Comparison of ENCODE assay signal across 9 cellular contexts in genomic region chr3:100041328-100041749, GRCh38.
DNase-seq lines count a peak whose midpoint lies in the region; ATAC-seq and TF ChIP-seq lines count a peak whose summit lies in the region.
"Had no signal": no experiment of that assay in that cellular context is flagged by ENCODE, and none has a peak within 500 bp of the region (broad histone marks: within the 10 kb centered on the region; RNA-seq: fewer than 3 reads in every experiment).

No MANE protein-coding gene starts in this region.

- intact Hi-C loops in left lung (cut with DNase I) (no loop called here), transverse colon (cut with DNase I; ENCODE audit: low total_unique reads) (no loop called here)

- in situ Hi-C loops in transverse colon (cut with MboI; ENCODE audit: low pct_ligation_motif_present in 1 of 4, low pct_unique_long_range_greater_than_20kb in 1 of 4, low sequenced_read_pairs in 3 of 4) = no loop called here

- TF ChIP-seq CTCF in chondrocyte (IDR thresholded peaks at IDR 0.05) (no peak), left lung (IDR thresholded peaks at IDR 0.05) (no peak), transverse colon (IDR thresholded peaks at IDR 0.05) (no peak)

- WGBS in transverse colon (ENCODE audit: low coverage in 1 of 2), 2 donors = 20 to 29% methylated on average over 1 of the region's 1 CpG

- peaks cover 72% of the 10 kb centered on the region for H3K4me1 Mint-ChIP-seq in chondrocyte (ENCODE audit: low read depth)

- H3K36me3 Mint-ChIP-seq in chondrocyte (ENCODE audit: low read depth) = no peaks in the 10 kb centered on the region

- H3K27ac Mint-ChIP-seq in chondrocyte (ENCODE audit: unreplicated experiment) = peak overlapping the region; percentile 84
- H3K27ac Mint-ChIP-seq: T-helper 1 cell treated with Interleukin-12 subunit alpha and Interleukin-12 subunit beta and Interleukin-4 antibody, amounts not matched to agents 30 μg/mL and 1 μg/mL, for 36 hours had no signal

- ATAC-seq in left lung = peak; percentile 58

- H3K27ac ChIP-seq in left lung (peak overlapping the region; percentile 57 to 89), transverse colon (peak overlapping the region; percentile 78 to 89 (median 82))

- peaks cover 35 to 48% of the 10 kb centered on the region in 2 donors for H3K4me1 ChIP-seq in left lung
- peaks cover 25 to 61% (median 39%) of the 10 kb centered on the region in 4 donors for H3K4me1 ChIP-seq in transverse colon

- H3K4me3 Mint-ChIP-seq in chondrocyte (ENCODE audit: unreplicated experiment) = no peak overlapping the region
- H3K4me3 Mint-ChIP-seq: T-helper 1 cell treated with Interleukin-12 subunit alpha and Interleukin-12 subunit beta and Interleukin-4 antibody, amounts not matched to agents 30 μg/mL and 1 μg/mL, for 36 hours had no signal

- H3K27me3 Mint-ChIP-seq in chondrocyte (ENCODE audit: low read depth) = no peaks in the 10 kb centered on the region

- H3K4me3 ChIP-seq in left lung (no peak overlapping the region), transverse colon (no peak overlapping the region), H7 (ENCODE audit: insufficient read depth, low read depth, low read length) (no peak overlapping the region)

- no peak for TF ChIP-seq POLR2A in transverse colon (IDR thresholded peaks at IDR 0.05)

- DNase-seq in LHCN-M2 (ENCODE audit: low read depth) = peak; percentile 87
- no peak for DNase-seq in chondrocyte (ENCODE audit: low spot score)
- DNase-seq in left lung = no peak
- DNase-seq in transverse colon = no peak
- no peak for DNase-seq in H7
- DNase-seq in inferior parietal cortex (ENCODE audit: extremely low spot score) = no peak
- DNase-seq in stimulated activated naive CD4-positive, alpha-beta T cell (lab: John Stamatoyannopoulos, UW) = no peak
- DNase-seq in cortex of kidney (lab: John Stamatoyannopoulos, UW) = no peak

- peak; percentile 86 for TF ChIP-seq EP300 in transverse colon (IDR thresholded peaks at IDR 0.05; ENCODE audit: low read depth)

- H3K36me3 ChIP-seq in left lung = no peaks in the 10 kb centered on the region
- H3K36me3 ChIP-seq in transverse colon = no peaks in the 10 kb centered on the region
- H3K36me3 ChIP-seq in H7 (replicated peaks; ENCODE audit: control insufficient read depth, insufficient read depth, low read length) = no peaks in the 10 kb centered on the region

- no peaks in the 10 kb centered on the region for H3K9me3 Mint-ChIP-seq in chondrocyte (ENCODE audit: low read depth)
- H3K9me3 Mint-ChIP-seq: T-helper 1 cell treated with Interleukin-12 subunit alpha and Interleukin-12 subunit beta and Interleukin-4 antibody, amounts not matched to agents 30 μg/mL and 1 μg/mL, for 36 hours had no signal

- H3K9me3 ChIP-seq in left lung (no peaks in the 10 kb centered on the region), transverse colon (no peaks in the 10 kb centered on the region)

- H3K27me3 ChIP-seq in left lung = no peaks in the 10 kb centered on the region
- H3K27me3 ChIP-seq in transverse colon = no peaks in the 10 kb centered on the region
- no peaks in the 10 kb centered on the region for H3K27me3 ChIP-seq in H7 (ENCODE audit: control insufficient read depth, insufficient read depth, low read length)
